In genomic region chr14:102090713-102091112, GRCh38 we compare ENCODE assay signal across 32 cellular contexts.
"Had no signal": no experiment of that assay in that cellular context is flagged by ENCODE, and none has a peak within 500 bp of the region (broad histone marks: within the 10 kb centered on the region; RNA-seq: fewer than 3 reads in every experiment).

No MANE protein-coding gene starts in this region.

- H3K9me3 Mint-ChIP-seq: activated CD8-positive, alpha-beta T cell treated with anti-CD3 and anti-CD28 coated beads for 36 hours; activated naive CD4-positive, alpha-beta T cell treated with anti-CD3 and anti-CD28 coated beads, Interleukin-2, amount 50 U/mL, for 72 hours; activated T-cell treated with anti-CD3 and anti-CD28 coated beads, Interleukin-2, amount 50 U/mL, for 4 hours; activated T-helper 17 cell treated with anti-CD3 and anti-CD28 coated beads, Interleukin-2, amount 50 U/mL, for 72 hours; neural progenitor cell; stimulated activated naive B cell treated with anti-CD40 and anti-IgM and Interleukin-4, amounts not matched to agents 10 μg/mL and 1 μg/mL and 100 μg/mL, for 72 hours had no signal

- H3K4me3 ChIP-seq: adrenal gland, ascending aorta, cardiac muscle cell, coronary artery, dorsolateral prefrontal cortex, gastrocnemius medialis, left lung, lung, mucosa of descending colon, neural progenitor cell, psoas muscle, smooth muscle cell, stomach, thyroid gland had no signal

- H3K9me3 ChIP-seq: adrenal gland, ascending aorta, gastrocnemius medialis, left lung, mucosa of descending colon, psoas muscle, stomach, thyroid gland had no signal

- H3K27me3 Mint-ChIP-seq: activated CD8-positive, alpha-beta T cell treated with anti-CD3 and anti-CD28 coated beads for 36 hours; activated T-helper 17 cell treated with anti-CD3 and anti-CD28 coated beads, Interleukin-2, amount 50 U/mL, for 72 hours; stimulated activated naive B cell treated with anti-CD40 and anti-IgM and Interleukin-4, amounts not matched to agents 10 μg/mL and 1 μg/mL and 100 μg/mL, for 72 hours had no signal

- H3K27ac ChIP-seq: adrenal gland, ascending aorta, cardiac muscle cell, coronary artery, gastrocnemius medialis, left lung, neural progenitor cell, parathyroid adenoma, psoas muscle, stomach, thyroid gland had no signal

- DNase-seq: activated CD4-positive, alpha-beta T cell treated with anti-CD3 and anti-CD28 coated beads for 1 hour; activated CD4-positive, alpha-beta T cell treated with anti-CD3 and anti-CD28 coated beads, Interleukin-2, amount 50 U/mL, for 1 hour; activated CD8-positive, alpha-beta T cell treated with anti-CD3 and anti-CD28 coated beads for 36 hours; activated gamma-delta T cell treated with Interleukin-2 at 50 U/mL for 16 hours; activated T-cell treated with anti-CD3 and anti-CD28 coated beads, Interleukin-2, amount 50 U/mL, for 4 hours; adrenal gland; effector memory CD4-positive, alpha-beta T cell; gastrocnemius medialis; glutamatergic neuron; left lung; mesendoderm; mucosa of descending colon; occipital lobe; psoas muscle; stimulated activated CD4-positive, alpha-beta T cell treated with anti-CD3 and anti-CD28 coated beads, Interleukin-15, amount 100 ng/mL, for 24 hours; stimulated activated CD4-positive, alpha-beta T cell treated with anti-CD3 and anti-CD28 coated beads, Interleukin-2, amount 100 ng/mL, for 24 hours; stimulated activated naive B cell treated with anti-CD40 and anti-IgM and Interleukin-4, amounts not matched to agents 10 μg/mL and 1 μg/mL and 100 μg/mL, for 72 hours; stomach; T-helper 9 cell; thyroid gland had no signal

- H3K4me1 ChIP-seq: parathyroid adenoma had no signal

- ATAC-seq: activated CD8-positive, alpha-beta T cell treated with anti-CD3 and anti-CD28 coated beads for 36 hours; activated naive CD4-positive, alpha-beta T cell treated with anti-CD3 and anti-CD28 coated beads, Interleukin-2, amount 50 U/mL, for 72 hours; activated T-cell treated with anti-CD3 and anti-CD28 coated beads, Interleukin-2, amount 50 U/mL, for 4 hours; activated T-helper 17 cell treated with anti-CD3 and anti-CD28 coated beads, Interleukin-2, amount 50 U/mL, for 72 hours; gastrocnemius medialis; left lung; mucosa of descending colon; psoas muscle; stimulated activated naive B cell treated with anti-CD40 and anti-IgM and Interleukin-4, amounts not matched to agents 10 μg/mL and 1 μg/mL and 100 μg/mL, for 72 hours had no signal

- H3K36me3 ChIP-seq: cardiac muscle cell, neural progenitor cell, thyroid gland had no signal

- H3K27me3 ChIP-seq: adrenal gland, ascending aorta, cardiac muscle cell, dorsolateral prefrontal cortex, gastrocnemius medialis, left lung, neural progenitor cell, stomach, thyroid gland had no signal

- FAIRE-seq: islet of Langerhans, urothelium cell line had no signal

- H3K4me3 Mint-ChIP-seq: activated CD8-positive, alpha-beta T cell treated with anti-CD3 and anti-CD28 coated beads for 36 hours had no signal
